In the genomic region with DNA sequence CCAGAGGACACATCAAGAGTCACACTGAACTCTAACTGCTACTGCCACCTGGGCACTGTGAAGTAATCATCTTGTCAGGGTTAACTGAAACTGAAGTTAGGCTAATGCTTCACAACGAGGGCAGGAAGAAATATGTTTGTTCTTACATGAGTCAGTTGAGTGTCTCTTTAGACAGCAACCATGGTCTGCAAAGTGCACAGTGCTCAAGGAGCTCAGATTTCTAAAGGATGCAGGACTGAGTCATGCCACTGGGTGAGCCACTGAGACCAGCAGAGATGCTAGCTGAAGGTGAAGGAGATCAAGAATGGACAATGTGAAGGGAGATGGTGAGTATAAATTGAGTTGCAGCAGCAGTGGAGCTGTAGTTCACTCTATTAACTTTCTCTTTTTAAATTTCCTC, we compare ENCODE assay signal across 18 cellular contexts.
A peak's percentile ranks its signal among the peaks of the same experiment; 100 is the strongest.
DNase-seq lines count a peak whose midpoint lies in the region; ATAC-seq and TF ChIP-seq lines count a peak whose summit lies in the region.
"Had no signal": no experiment of that assay in that cellular context is flagged by ENCODE, and none has a peak within 500 bp of the region (broad histone marks: within the 10 kb centered on the region; RNA-seq: fewer than 3 reads in every experiment).

No MANE protein-coding gene starts in this region.

- H3K27me3 ChIP-seq in H9 (ENCODE audit: insufficient read depth, low read length) (no peaks in the 10 kb centered on the region), hepatocyte (no peaks in the 10 kb centered on the region), suprapubic skin (no peaks in the 10 kb centered on the region)
- H3K27me3 ChIP-seq: right atrium auricular region had no signal

- no peaks in the 10 kb centered on the region for H3K9me3 Mint-ChIP-seq in H9

- H3K4me2 ChIP-seq in H9 (ENCODE audit: insufficient read depth, insufficient read length, low read length) (no peak overlapping the region), hepatocyte (no peak overlapping the region)

- H2BK12ac ChIP-seq in H9 (ENCODE audit: insufficient read length, low read depth, low read length) = no peak overlapping the region

- no peak overlapping the region for H2BK20ac ChIP-seq in H9 (ENCODE audit: low read depth, low read length, poor library complexity, severe bottlenecking)

- H3T11ph ChIP-seq in H9 (ENCODE audit: low read length) = no peak overlapping the region

- TF ChIP-seq CTCF in H9 (conservative IDR thresholded peaks at IDR 0.05) (0 out of 3 replicates have a peak, but pooled peaks have one; percentile 18), hepatocyte (IDR thresholded peaks at IDR 0.05; ENCODE audit: poor library complexity) (no peak), suprapubic skin (IDR thresholded peaks at IDR 0.05) (no peak)

- no peak overlapping the region for H3K23ac ChIP-seq in H9 (ENCODE audit: insufficient read length, low read depth, low read length)

- H3K36me3 Mint-ChIP-seq in H9 (ENCODE audit: insufficient read depth in 1 of 3, low read depth in 3 of 3) = no peaks in the 10 kb centered on the region
- H3K36me3 Mint-ChIP-seq: activated CD8-positive, alpha-beta memory T cell treated with anti-CD3 and anti-CD28 coated beads, Interleukin-2, amount 10 ng/mL, durations not matched to agents 7 days and 5 days; natural killer cell treated with Interleukin-12 subunit alpha and Interleukin-12 subunit beta and Interleukin-15 and Interleukin-18, amount 100 ng/mL, for 72 hours had no signal

- no peaks in the 10 kb centered on the region for H4K20me1 ChIP-seq in H9 (ENCODE audit: control insufficient read depth, insufficient read depth, insufficient read length)
- no peaks in the 10 kb centered on the region for H4K20me1 ChIP-seq in hepatocyte (ENCODE audit: insufficient read depth, poor library complexity, severe bottlenecking)

- no peaks in the 10 kb centered on the region for H3K79me1 ChIP-seq in H9 (ENCODE audit: insufficient read depth, low read depth, low read length, poor library complexity, severe bottlenecking)

- H3K4me1 Mint-ChIP-seq in H9 = peaks cover 4 to 8% of the 10 kb centered on the region in 2 experiments
- H3K4me1 Mint-ChIP-seq: activated CD8-positive, alpha-beta memory T cell treated with anti-CD3 and anti-CD28 coated beads, Interleukin-2, amount 10 ng/mL, durations not matched to agents 7 days and 5 days had no signal

- H2AFZ ChIP-seq in H9 (ENCODE audit: low read length) = no peak overlapping the region
- no peak overlapping the region for H2AFZ ChIP-seq in hepatocyte

- no peaks in the 10 kb centered on the region for H3K9me3 ChIP-seq in H9 (ENCODE audit: control insufficient read depth, low read depth, low read length)
- H3K9me3 ChIP-seq in hepatocyte (ENCODE audit: low read depth) = no peaks in the 10 kb centered on the region
- no peaks in the 10 kb centered on the region for H3K9me3 ChIP-seq in suprapubic skin
- H3K9me3 ChIP-seq: right atrium auricular region had no signal

- H4K91ac ChIP-seq in H9 (ENCODE audit: insufficient read length, low read depth, low read length) = no peak overlapping the region

- H3K14ac ChIP-seq in H9 (ENCODE audit: insufficient read depth, low read length) = no peak overlapping the region

- H3K9ac ChIP-seq in H9 (ENCODE audit: extremely low read depth, insufficient read length, low read length) = no peak overlapping the region

- TF ChIP-seq POLR2A in suprapubic skin (IDR thresholded peaks at IDR 0.05) = no peak

- no peak overlapping the region for H2AK5ac ChIP-seq in H9 (ENCODE audit: insufficient read length, low read length)

- no peak overlapping the region; a peak in 1 of 7 replicates for H3K27ac Mint-ChIP-seq in H9
- H3K27ac Mint-ChIP-seq: activated CD8-positive, alpha-beta memory T cell treated with anti-CD3 and anti-CD28 coated beads, Interleukin-2, amount 10 ng/mL, durations not matched to agents 7 days and 5 days; natural killer cell treated with Interleukin-12 subunit alpha and Interleukin-12 subunit beta and Interleukin-15 and Interleukin-18, amount 100 ng/mL, for 72 hours; stimulated activated naive CD8-positive, alpha-beta T cell treated with anti-CD3 and anti-CD28 coated beads, Interleukin-15, Interleukin-2, amounts not matched to agents 100 ng/mL and 50 ng/mL, for 24 hours had no signal

- no peak overlapping the region for H4K5ac ChIP-seq in H9 (ENCODE audit: insufficient read length, low read depth, low read length)

- no peaks in the 10 kb centered on the region for H3K9me2 ChIP-seq in hepatocyte (replicated peaks; ENCODE audit: insufficient read depth)

- H4K8ac ChIP-seq in H9 (replicated peaks; ENCODE audit: insufficient read length, low read depth, low read length) = no peak overlapping the region

- H3K4me3 ChIP-seq in hepatocyte = no peak overlapping the region
- no peak overlapping the region for H3K4me3 ChIP-seq in suprapubic skin
- H3K4me3 ChIP-seq: right atrium auricular region had no signal

- DNase-seq in DMS53 (lab: John Stamatoyannopoulos, UW) = peak; percentile 92
- no peak for DNase-seq in H9
- peak; percentile 41 for DNase-seq in SK-MEL-5 (ENCODE audit: low read depth, low spot score)
- peak; percentile 7 for DNase-seq in hepatocyte (ENCODE audit: low spot score)
- DNase-seq in middle frontal gyrus (ENCODE audit: extremely low spot score, low spot score) = no peak
- DNase-seq in suprapubic skin (ENCODE audit: low spot score in 2 of 2) = no peak
- no peak for DNase-seq in activated effector memory CD4-positive, alpha-beta T cell treated with Interleukin-2 at 50 U/mL for 16 hours
- DNase-seq: activated CD8-positive, alpha-beta memory T cell treated with anti-CD3 and anti-CD28 coated beads, Interleukin-2, amount 10 ng/mL, durations not matched to agents 7 days and 5 days; C1 segment of cervical spinal cord; GF-D8; left colon; NCI-H524 treated with DMSO at 0.1 percent for 48 hours; SHP77; stimulated activated CD4-positive, alpha-beta T cell treated with anti-CD3 and anti-CD28 coated beads, Interleukin-4, amount 100 ng/mL, for 24 hours had no signal

- H3K4ac ChIP-seq in H9 (ENCODE audit: low read depth, low read length) = no peak overlapping the region

- ATAC-seq in HG02763 (IDR thresholded peaks at IDR 0.05; ENCODE audit: unreplicated experiment) = no peak
- ATAC-seq: activated CD8-positive, alpha-beta memory T cell treated with anti-CD3 and anti-CD28 coated beads, Interleukin-2, amount 10 ng/mL, durations not matched to agents 7 days and 5 days; left colon; natural killer cell treated with Interleukin-12 subunit alpha and Interleukin-12 subunit beta and Interleukin-15 and Interleukin-18, amount 100 ng/mL, for 72 hours had no signal

- H3K36me3 ChIP-seq in hepatocyte (replicated peaks; ENCODE audit: insufficient read depth, low read depth) = no peaks in the 10 kb centered on the region
- H3K36me3 ChIP-seq in suprapubic skin = no peaks in the 10 kb centered on the region
- H3K36me3 ChIP-seq: right atrium auricular region had no signal

- H3K56ac ChIP-seq in H9 (ENCODE audit: insufficient read length, low read depth, low read length) = no peak overlapping the region

- no peak for TF ChIP-seq EP300 in suprapubic skin (IDR thresholded peaks at IDR 0.05)

- no peak overlapping the region for H3K4me3 Mint-ChIP-seq in H9
- H3K4me3 Mint-ChIP-seq: activated CD8-positive, alpha-beta memory T cell treated with anti-CD3 and anti-CD28 coated beads, Interleukin-2, amount 10 ng/mL, durations not matched to agents 7 days and 5 days; natural killer cell treated with Interleukin-12 subunit alpha and Interleukin-12 subunit beta and Interleukin-15 and Interleukin-18, amount 100 ng/mL, for 72 hours; stimulated activated naive CD8-positive, alpha-beta T cell treated with anti-CD3 and anti-CD28 coated beads, Interleukin-15, Interleukin-2, amounts not matched to agents 100 ng/mL and 50 ng/mL, for 24 hours had no signal

- no peaks in the 10 kb centered on the region for H3K23me2 ChIP-seq in H9 (ENCODE audit: insufficient read length, low read depth, low read length, poor library complexity, severe bottlenecking)

- H2BK15ac ChIP-seq in H9 (ENCODE audit: low read depth, low read length) = no peak overlapping the region

- no peaks in the 10 kb centered on the region for H3K4me1 ChIP-seq in H9 (ENCODE audit: insufficient read depth, low read length)
- H3K4me1 ChIP-seq in hepatocyte (ENCODE audit: insufficient read depth) = no peaks in the 10 kb centered on the region
- peaks cover 8% of the 10 kb centered on the region for H3K4me1 ChIP-seq in suprapubic skin
- H3K4me1 ChIP-seq: right atrium auricular region had no signal

- no peak overlapping the region for H2BK120ac ChIP-seq in H9 (ENCODE audit: low read depth, low read length, poor library complexity, severe bottlenecking)

- H2BK5ac ChIP-seq in H9 (ENCODE audit: insufficient read length, low read length) = no peak overlapping the region

- WGBS in H9 (ENCODE audit: extremely low coverage, insufficient read length, low lambda C conversion rate) = no CpG with 5 or more reads among the region's 1 CpG
- WGBS in hepatocyte (ENCODE audit: low lambda C conversion rate, missing lambda C conversion rate) = 21% methylated on average over 1 of the region's 1 CpG
- WGBS in suprapubic skin = 50% methylated on average over 1 of the region's 1 CpG

- in situ Hi-C loops in SK-MEL-5 (cut with HindIII; ENCODE audit: low pct_unique_long_range_greater_than_20kb, low sequenced_read_pairs) = no loop called here

- H3K79me2 ChIP-seq in H9 (ENCODE audit: insufficient read depth, low read length) (no peaks in the 10 kb centered on the region), hepatocyte (no peaks in the 10 kb centered on the region)

- H3K18ac ChIP-seq in H9 (ENCODE audit: insufficient read length, low read depth, low read length) = no peak overlapping the region

- H3K27ac ChIP-seq in H9 (ENCODE audit: insufficient read length, low read depth, low read length) = no peak overlapping the region
- no peak overlapping the region for H3K27ac ChIP-seq in hepatocyte
- H3K27ac ChIP-seq in suprapubic skin = no peak overlapping the region
- H3K27ac ChIP-seq: right atrium auricular region had no signal

- no peaks in the 10 kb centered on the region for H3K27me3 Mint-ChIP-seq in H9 (ENCODE audit: low read depth)
- H3K27me3 Mint-ChIP-seq: activated CD8-positive, alpha-beta memory T cell treated with anti-CD3 and anti-CD28 coated beads, Interleukin-2, amount 10 ng/mL, durations not matched to agents 7 days and 5 days; natural killer cell treated with Interleukin-12 subunit alpha and Interleukin-12 subunit beta and Interleukin-15 and Interleukin-18, amount 100 ng/mL, for 72 hours; stimulated activated naive CD8-positive, alpha-beta T cell treated with anti-CD3 and anti-CD28 coated beads, Interleukin-15, Interleukin-2, amounts not matched to agents 100 ng/mL and 50 ng/mL, for 24 hours had no signal

Comparison
In these comparisons a context has a peak if more than half of its experiments do, and no peak if none do; other contexts are left out.
1. DNase-seq: peak in DMS53 (single experiment), SK-MEL-5 (single experiment) and hepatocyte (single experiment); none in H9 (single experiment), middle frontal gyrus (single experiment), suprapubic skin (0 of 2) and activated effector memory CD4-positive, alpha-beta T cell treated with Interleukin-2 at 50 U/mL for 16 hours (single experiment).